ENCODE assay signal across 10 cellular contexts in genomic region chr2:128408349-128409305, GRCh38.
DNase-seq lines count a peak whose midpoint lies in the region; ATAC-seq, FAIRE-seq and TF ChIP-seq lines count a peak whose summit lies in the region.
"Had no signal": no experiment of that assay in that cellular context is flagged by ENCODE, and none has a peak within 500 bp of the region (broad histone marks: within the 10 kb centered on the region; RNA-seq: fewer than 3 reads in every experiment).

No MANE protein-coding gene starts in this region.

- no peak for TF ChIP-seq EP300 in gastroesophageal sphincter (IDR thresholded peaks at IDR 0.05)

- peaks cover 23% of the 10 kb centered on the region for H3K27me3 Mint-ChIP-seq in activated T-cell treated with anti-CD3 and anti-CD28 coated beads, Interleukin-2, amount 50 U/mL, for 24 hours
- H3K27me3 Mint-ChIP-seq: naive B cell had no signal

- H3K9me3 ChIP-seq in gastroesophageal sphincter: no peaks in the 10 kb centered on the region

- no peaks in the 10 kb centered on the region for H3K4me1 ChIP-seq in gastroesophageal sphincter

- no peaks in the 10 kb centered on the region for H3K4me1 Mint-ChIP-seq in activated T-cell treated with anti-CD3 and anti-CD28 coated beads, Interleukin-2, amount 50 U/mL, for 24 hours (ENCODE audit: low read depth)

- no peak for TF ChIP-seq CTCF in gastroesophageal sphincter (IDR thresholded peaks at IDR 0.05)

- no peaks in the 10 kb centered on the region for H3K27me3 ChIP-seq in gastroesophageal sphincter

- no peak overlapping the region for H3K4me3 Mint-ChIP-seq in activated T-cell treated with anti-CD3 and anti-CD28 coated beads, Interleukin-2, amount 50 U/mL, for 24 hours

- H3K36me3 Mint-ChIP-seq in activated T-cell treated with anti-CD3 and anti-CD28 coated beads, Interleukin-2, amount 50 U/mL, for 24 hours (ENCODE audit: low read depth): no peaks in the 10 kb centered on the region
- H3K36me3 Mint-ChIP-seq: naive B cell had no signal

- 68 to 89% methylated on average over 3 of the region's 17 CpGs for WGBS in gastroesophageal sphincter (ENCODE audit: low coverage in 1 of 2), 2 donors

- H3K36me3 ChIP-seq in gastroesophageal sphincter: no peaks in the 10 kb centered on the region

- DNase-seq in H54 (ENCODE audit: insufficient read length, low spot score): peak; percentile 31
- peak; percentile 64 for DNase-seq in astrocyte of the hippocampus (ENCODE audit: low read depth, low spot score)
- DNase-seq in activated T-cell treated with anti-CD3 and anti-CD28 coated beads, Interleukin-2, amount 50 U/mL, for 24 hours: no peak
- DNase-seq in HT-29 (ENCODE audit: low spot score): no peak
- DNase-seq in stimulated activated naive CD4-positive, alpha-beta T cell (lab: John Stamatoyannopoulos, UW): no peak
- DNase-seq: activated gamma-delta T cell, naive B cell had no signal

- no peak overlapping the region for H3K27ac ChIP-seq in gastroesophageal sphincter
- H3K27ac ChIP-seq in skin epidermis: peak overlapping the region in 15 of 21 experiments; percentile 10 to 71 (median 44)

- no peak for FAIRE-seq in H54 (lab: Jason Lieb, UNC)

- TF ChIP-seq POLR2A in H54 (IDR thresholded peaks at IDR 0.05; ENCODE audit: low read depth, low read length) (no peak), gastroesophageal sphincter (IDR thresholded peaks at IDR 0.05) (no peak)

- ATAC-seq in gastroesophageal sphincter (peak; percentile 31), GM18861 (IDR thresholded peaks at IDR 0.05; ENCODE audit: unreplicated experiment) (no peak)

- no peaks in the 10 kb centered on the region for H3K9me3 Mint-ChIP-seq in activated T-cell treated with anti-CD3 and anti-CD28 coated beads, Interleukin-2, amount 50 U/mL, for 24 hours
- H3K9me3 Mint-ChIP-seq: naive B cell had no signal

- H3K4me3 ChIP-seq in gastroesophageal sphincter: no peak overlapping the region
- H3K4me3 ChIP-seq in skin epidermis: no peak overlapping the region

- no peak overlapping the region for H3K27ac Mint-ChIP-seq in activated T-cell treated with anti-CD3 and anti-CD28 coated beads, Interleukin-2, amount 50 U/mL, for 24 hours
- H3K27ac Mint-ChIP-seq: naive B cell had no signal

Comparison
In these comparisons a context has a peak if more than half of its experiments do, and no peak if none do; other contexts are left out.
1. DNase-seq: peak in H54 (single experiment) and astrocyte of the hippocampus (single experiment); none in activated T-cell treated with anti-CD3 and anti-CD28 coated beads, Interleukin-2, amount 50 U/mL, for 24 hours (single experiment), HT-29 (single experiment) and stimulated activated naive CD4-positive, alpha-beta T cell (0 of 6).
2. H3K27ac ChIP-seq: peak in skin epidermis (15 of 21); none in gastroesophageal sphincter (0 of 4).